In genomic region chr10:124741281-124741921, GRCh38 we compare ENCODE assay signal across 8 cellular contexts. TPM values are rescaled to one million over a fixed set of nuclear protein-coding genes. Genes with fewer than 3 reads are reported as not detected.
DNase-seq lines count a peak whose midpoint lies in the region; ATAC-seq and TF ChIP-seq lines count a peak whose summit lies in the region.

No MANE protein-coding gene starts in this region.

- ATAC-seq in CD8-positive, alpha-beta T cell = peak; percentile 55
- ATAC-seq in GM19438 (IDR thresholded peaks at IDR 0.05; ENCODE audit: low read depth, unreplicated experiment) = peak; percentile 38

- H3K9me2 ChIP-seq in neural cell (ENCODE audit: insufficient read depth, low read length) = no peaks in the 10 kb centered on the region

- no peaks in the 10 kb centered on the region for H3K9me3 ChIP-seq in CD8-positive, alpha-beta T cell (ENCODE audit: low read length)
- H3K9me3 ChIP-seq in Peyer's patch = no peaks in the 10 kb centered on the region
- H3K9me3 ChIP-seq in neural cell (ENCODE audit: low read length) = no peaks in the 10 kb centered on the region
- H3K9me3 ChIP-seq in suprapubic skin = no peaks in the 10 kb centered on the region

- POLR2A ChIA-PET in CD8-positive, alpha-beta T cell (lab: Charles Lee) = interaction anchor here (0.5 to 7.2 kb wide), 23 partner anchors 10 to 198 kb away, joined by 3 to 67 read pairs (median 4); no protein-coding TSS in a partner anchor

- DNase-seq in CD8-positive, alpha-beta T cell = peak; percentile 64 to 84 (median 79)
- peak; percentile 78 for DNase-seq in HT-29 (ENCODE audit: low spot score)
- peak; percentile 89 to 96 (median 89) for DNase-seq in Peyer's patch
- DNase-seq in activated T-helper 2 cell treated with anti-CD3 and anti-CD28 coated beads, Interferon-gamma antibody, Interleukin-2, Interleukin-4, amounts not matched to agents 10 μg/mL and 5 μg/mL and 100 μg/mL, durations not matched to agents 14 hours and 24 hours and 36 hours (ENCODE audit: low spot score) = peak; percentile 58
- peak; percentile 76 for DNase-seq in fibroblast of peridontal ligament (ENCODE audit: extremely low read depth)
- DNase-seq in suprapubic skin (ENCODE audit: low spot score in 2 of 2) = peak in 1 of 2 donors; percentile 88

- H3K27me3 ChIP-seq in CD8-positive, alpha-beta T cell (ENCODE audit: insufficient read depth, low read length) = no peaks in the 10 kb centered on the region
- H3K27me3 ChIP-seq in Peyer's patch (no peaks in the 10 kb centered on the region), neural cell (ENCODE audit: insufficient read depth, low read depth, low read length) (no peaks in the 10 kb centered on the region), suprapubic skin (no peaks in the 10 kb centered on the region)

- H3K4me2 ChIP-seq in neural cell (ENCODE audit: low read length) = peak overlapping the region; percentile 76

- peaks cover 57% of the 10 kb centered on the region for H3K79me2 ChIP-seq in neural cell (replicated peaks; ENCODE audit: insufficient read depth, low read length)

- TF ChIP-seq RAD21 in neural cell (conservative IDR thresholded peaks at IDR 0.05) = peak; percentile 77

- CTCF ChIA-PET in CD8-positive, alpha-beta T cell (lab: Charles Lee) = interaction anchor here (0.7 to 5.2 kb wide), 47 partner anchors 11 to 217 kb away, joined by 3 to 161 read pairs (median 9); no protein-coding TSS in a partner anchor

- H3K4me3 Mint-ChIP-seq in CD8-positive, alpha-beta T cell = peak overlapping the region; percentile 97
- peak overlapping the region; percentile 80 for H3K4me3 Mint-ChIP-seq in activated T-helper 2 cell treated with anti-CD3 and anti-CD28 coated beads, Interferon-gamma antibody, Interleukin-2, Interleukin-4, amounts not matched to agents 10 μg/mL and 5 μg/mL and 100 μg/mL, durations not matched to agents 14 hours and 24 hours and 36 hours (ENCODE audit: low read depth)

- TF ChIP-seq EP300 in neural cell (conservative IDR thresholded peaks at IDR 0.05; ENCODE audit: poor library complexity, severe bottlenecking) (no peak), suprapubic skin (IDR thresholded peaks at IDR 0.05) (no peak)

- intact Hi-C loops in CD8-positive, alpha-beta T cell (cut with DNase I, micrococcal nuclease) = loop anchor here (1.0 to 10.0 kb wide), 14 partner anchors 18 to 1167 kb away; partner anchors contain the start of gene OAT (in 1 of the 2)
- intact Hi-C loops in activated T-helper 2 cell treated with anti-CD3 and anti-CD28 coated beads, Interferon-gamma antibody, Interleukin-2, Interleukin-4, amounts not matched to agents 10 μg/mL and 5 μg/mL and 100 μg/mL, durations not matched to agents 14 hours and 24 hours and 36 hours (cut with micrococcal nuclease) = loop anchor here (1.0 to 10.0 kb wide), 9 partner anchors 8 to 211 kb away; partner anchors contain the start of gene EEF1AKMT2

- no peaks in the 10 kb centered on the region for H3K27me3 Mint-ChIP-seq in CD8-positive, alpha-beta T cell (ENCODE audit: low read depth)
- H3K27me3 Mint-ChIP-seq in activated T-helper 2 cell treated with anti-CD3 and anti-CD28 coated beads, Interferon-gamma antibody, Interleukin-2, Interleukin-4, amounts not matched to agents 10 μg/mL and 5 μg/mL and 100 μg/mL, durations not matched to agents 14 hours and 24 hours and 36 hours (ENCODE audit: low read depth) = peaks cover 6% of the 10 kb centered on the region

- WGBS in suprapubic skin = 15% methylated on average over 13 of the region's 13 CpGs

- TF ChIP-seq POLR2A in Peyer's patch (IDR thresholded peaks at IDR 0.05) = peak in 1 of 2 donors; percentile 37
- TF ChIP-seq POLR2A in suprapubic skin (IDR thresholded peaks at IDR 0.05) = no peak

- peaks cover 4% of the 10 kb centered on the region for H3F3A ChIP-seq in neural cell (ENCODE audit: insufficient read depth, low read length, poor library complexity, severe bottlenecking)

- H2AFZ ChIP-seq in neural cell (ENCODE audit: low read depth, low read length) = no peak overlapping the region

- H3K4me1 Mint-ChIP-seq in CD8-positive, alpha-beta T cell (ENCODE audit: low read depth) = peaks cover 75% of the 10 kb centered on the region
- peaks cover 49% of the 10 kb centered on the region for H3K4me1 Mint-ChIP-seq in activated T-helper 2 cell treated with anti-CD3 and anti-CD28 coated beads, Interferon-gamma antibody, Interleukin-2, Interleukin-4, amounts not matched to agents 10 μg/mL and 5 μg/mL and 100 μg/mL, durations not matched to agents 14 hours and 24 hours and 36 hours (ENCODE audit: low read depth)

- peak overlapping the region; percentile 93 for H3K27ac Mint-ChIP-seq in CD8-positive, alpha-beta T cell
- peak overlapping the region; percentile 67 for H3K27ac Mint-ChIP-seq in activated T-helper 2 cell treated with anti-CD3 and anti-CD28 coated beads, Interferon-gamma antibody, Interleukin-2, Interleukin-4, amounts not matched to agents 10 μg/mL and 5 μg/mL and 100 μg/mL, durations not matched to agents 14 hours and 24 hours and 36 hours

- peak; percentile 94 for TF ChIP-seq CTCF in CD8-positive, alpha-beta T cell (IDR thresholded peaks at IDR 0.05)
- peak; percentile 81 to 96 (median 94) for TF ChIP-seq CTCF in Peyer's patch (IDR thresholded peaks at IDR 0.05)
- peak; percentile 85 for TF ChIP-seq CTCF in neural cell (IDR thresholded peaks at IDR 0.05; ENCODE audit: poor library complexity, severe bottlenecking)
- TF ChIP-seq CTCF in suprapubic skin (IDR thresholded peaks at IDR 0.05) = peak; percentile 71 to 89

- peaks cover 67% of the 10 kb centered on the region for H3K4me1 ChIP-seq in CD8-positive, alpha-beta T cell (ENCODE audit: insufficient read depth, low read length)
- peaks cover 17 to 76% (median 40%) of the 10 kb centered on the region in 4 donors for H3K4me1 ChIP-seq in Peyer's patch
- H3K4me1 ChIP-seq in suprapubic skin = peaks cover 86% of the 10 kb centered on the region

- no peak overlapping the region for H3K27ac ChIP-seq in CD8-positive, alpha-beta T cell (ENCODE audit: low read depth, low read length)
- H3K27ac ChIP-seq in Peyer's patch (peak overlapping the region; percentile 86 to 95 (median 92)), neural cell (ENCODE audit: low read length) (no peak overlapping the region), suprapubic skin (peak overlapping the region; percentile 95)

- H3K9me3 Mint-ChIP-seq in CD8-positive, alpha-beta T cell = no peaks in the 10 kb centered on the region
- H3K9me3 Mint-ChIP-seq in activated T-helper 2 cell treated with anti-CD3 and anti-CD28 coated beads, Interferon-gamma antibody, Interleukin-2, Interleukin-4, amounts not matched to agents 10 μg/mL and 5 μg/mL and 100 μg/mL, durations not matched to agents 14 hours and 24 hours and 36 hours = no peaks in the 10 kb centered on the region

- H3K36me3 ChIP-seq in CD8-positive, alpha-beta T cell (ENCODE audit: insufficient read depth, low read length) = no peaks in the 10 kb centered on the region
- H3K36me3 ChIP-seq in Peyer's patch (no peaks in the 10 kb centered on the region), neural cell (ENCODE audit: insufficient read depth, low read length) (no peaks in the 10 kb centered on the region), suprapubic skin (no peaks in the 10 kb centered on the region)

- H3K36me3 Mint-ChIP-seq in CD8-positive, alpha-beta T cell = peaks cover 13% of the 10 kb centered on the region
- peaks cover 36% of the 10 kb centered on the region for H3K36me3 Mint-ChIP-seq in activated T-helper 2 cell treated with anti-CD3 and anti-CD28 coated beads, Interferon-gamma antibody, Interleukin-2, Interleukin-4, amounts not matched to agents 10 μg/mL and 5 μg/mL and 100 μg/mL, durations not matched to agents 14 hours and 24 hours and 36 hours (ENCODE audit: low read depth)

- peak overlapping the region; percentile 10 for H3K4me3 ChIP-seq in CD8-positive, alpha-beta T cell (ENCODE audit: low read depth, low read length)
- H3K4me3 ChIP-seq in Peyer's patch = peak overlapping the region in 3 of 4 donors; percentile 24 to 84 (median 70)
- peak overlapping the region; percentile 87 for H3K4me3 ChIP-seq in neural cell (ENCODE audit: low read length)
- H3K4me3 ChIP-seq in suprapubic skin = peak overlapping the region; percentile 90

- H3K9ac ChIP-seq in neural cell (ENCODE audit: low read length) = peak overlapping the region; percentile 76

- H4K20me1 ChIP-seq in neural cell (ENCODE audit: insufficient read depth) = peaks cover 10% of the 10 kb centered on the region

RNA-seq across cellular contexts. Expression of gene FAM53B, which starts 2.8 kb away (rescaled TPM):
- total RNA-seq in CD8-positive, alpha-beta T cell = 10 to 100 TPM; 51.9 to 57.1 TPM
- total RNA-seq in HT-29 (2014; rRNA removed; shearing (Covaris generic)) = 17.8 and 20.2 TPM in 2 replicates
- total RNA-seq in Peyer's patch (10 to 100 TPM; 72.7 to 92.1 (median 80.5) TPM), suprapubic skin (10 to 100 TPM; 63.5 to 75.5 (median 67.3) TPM)
- total RNA-seq in activated T-helper 2 cell treated with anti-CD3 and anti-CD28 coated beads, Interferon-gamma antibody, Interleukin-2, Interleukin-4, amounts not matched to agents 10 μg/mL and 5 μg/mL and 100 μg/mL, durations not matched to agents 14 hours and 24 hours and 36 hours = 18.1 and 19.3 TPM in 2 replicates
- 21.8 and 28.6 TPM in 2 replicates for polyA plus RNA-seq in neural cell
- polyA minus RNA-seq in neural cell = 83.6 and 99.3 TPM in 2 replicates

RNA-seq across cellular contexts. Expression of gene EEF1AKMT2, which starts 50.3 kb away (rescaled TPM):
- total RNA-seq in CD8-positive, alpha-beta T cell = 10 to 100 TPM; 13.8 to 13.9 TPM
- total RNA-seq in HT-29 (2014; rRNA removed; shearing (Covaris generic)) = 10.7 and 14.0 TPM in 2 replicates
- total RNA-seq in Peyer's patch (10 to 100 TPM in 3 of 4 donors, 1 to 10 TPM in 1; 9.5 to 23.3 (median 18.5) TPM), suprapubic skin (10 to 100 TPM; 11.4 to 23.8 (median 15.3) TPM)
- 20.9 and 21.0 TPM in 2 replicates for total RNA-seq in activated T-helper 2 cell treated with anti-CD3 and anti-CD28 coated beads, Interferon-gamma antibody, Interleukin-2, Interleukin-4, amounts not matched to agents 10 μg/mL and 5 μg/mL and 100 μg/mL, durations not matched to agents 14 hours and 24 hours and 36 hours
- 47.4 and 63.7 TPM in 2 replicates for polyA plus RNA-seq in neural cell
- 51.4 and 55.0 TPM in 2 replicates for polyA minus RNA-seq in neural cell

Comparison
In these comparisons a context has a peak if more than half of its experiments do, and no peak if none do; other contexts are left out.
1. H3K27ac ChIP-seq: peak in Peyer's patch (4 of 4) and suprapubic skin (single experiment); none in CD8-positive, alpha-beta T cell (single experiment) and neural cell (single experiment).
2. H3K4me3 ChIP-seq: peak in every context shown above with its lines; median percentile 90 in suprapubic skin; 87 in neural cell; 70 in Peyer's patch; 10 in CD8-positive, alpha-beta T cell.
3. Peak in every context shown above with its lines, with median percentiles within 50 percentile points of each other: CTCF ChIP-seq.